Comparison of ENCODE assay signal across 19 cellular contexts in the genomic region with DNA sequence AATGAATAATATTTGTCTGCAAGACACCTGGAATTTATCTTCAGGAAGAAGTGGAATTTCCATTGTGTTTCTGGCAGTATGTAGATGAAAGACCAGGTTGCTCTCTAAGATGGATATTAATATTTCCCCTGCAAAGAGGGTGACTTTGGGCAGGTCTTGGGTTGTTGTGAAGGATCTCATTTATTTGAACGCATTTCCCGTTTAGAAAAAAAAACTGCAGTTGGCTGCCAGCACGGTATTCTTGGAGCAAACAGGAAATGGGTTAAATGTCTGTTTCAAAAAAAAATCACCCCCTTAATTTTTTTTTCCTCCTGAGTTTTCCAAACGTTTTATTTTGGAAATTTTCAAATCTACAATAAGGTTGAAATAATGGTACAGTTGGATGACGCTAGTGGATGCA. TPM values are rescaled to one million over a fixed set of nuclear protein-coding genes. Genes with fewer than 3 reads are reported as not detected.
DNase-seq lines count a peak whose midpoint lies in the region; ATAC-seq, FAIRE-seq and TF ChIP-seq lines count a peak whose summit lies in the region.
"Had no signal": no experiment of that assay in that cellular context is flagged by ENCODE, and none has a peak within 500 bp of the region (broad histone marks: within the 10 kb centered on the region; RNA-seq: fewer than 3 reads in every experiment).

No MANE protein-coding gene starts in this region.

- no peaks in the 10 kb centered on the region for H3K27me3 Mint-ChIP-seq in activated CD8-positive, alpha-beta T cell treated with anti-CD3 and anti-CD28 coated beads for 36 hours
- H3K27me3 Mint-ChIP-seq in naive B cell = no peaks in the 10 kb centered on the region

- H3K9me3 Mint-ChIP-seq in activated CD8-positive, alpha-beta T cell treated with anti-CD3 and anti-CD28 coated beads for 36 hours = no peaks in the 10 kb centered on the region
- H3K9me3 Mint-ChIP-seq in naive B cell = no peaks in the 10 kb centered on the region

- H4K20me1 ChIP-seq in BLaER1 treated with 17β-estradiol and CSF1 and Interleukin-3, amounts not matched to agents 10 nM and 100 nM = peaks cover 100% of the 10 kb centered on the region in 11 experiments

- H3K4me1 ChIP-seq in A673 (ENCODE audit: insufficient read depth, low read length, poor library complexity, severe bottlenecking) = peaks cover 43% of the 10 kb centered on the region
- H3K4me1 ChIP-seq in BLaER1 treated with 17β-estradiol and CSF1 and Interleukin-3, amounts not matched to agents 10 nM and 100 nM = peaks cover 53 to 66% (median 57%) of the 10 kb centered on the region in 10 experiments

- peaks cover 47% of the 10 kb centered on the region for H3K36me3 ChIP-seq in A673 (ENCODE audit: insufficient read depth, low read length, poor library complexity, severe bottlenecking)
- H3K36me3 ChIP-seq in BLaER1 treated with 17β-estradiol and CSF1 and Interleukin-3, amounts not matched to agents 10 nM and 100 nM = peaks cover 58 to 100% (median 93%) of the 10 kb centered on the region in 11 experiments

- no peak for TF ChIP-seq CTCF in A673 (conservative IDR thresholded peaks at IDR 0.05; ENCODE audit: low read depth, low read length)
- no peak for TF ChIP-seq CTCF in activated CD8-positive, alpha-beta T cell treated with anti-CD3 and anti-CD28 coated beads for 36 hours (IDR thresholded peaks at IDR 0.05)

- POLR2A ChIA-PET in A673 (lab: Charles Lee; ENCODE audit: low non-redundant PET) = no interaction called here
- POLR2A ChIA-PET in activated CD8-positive, alpha-beta T cell treated with anti-CD3 and anti-CD28 coated beads for 36 hours (lab: Charles Lee) = interaction anchor here (1.4 to 1.9 kb wide), 3 partner anchors 10 to 14 kb away, joined by 3 to 7 read pairs (median 5); partner anchors contain the start of gene EIF4H

- H3K9ac ChIP-seq in BLaER1 treated with 17β-estradiol and CSF1 and Interleukin-3, amounts not matched to agents 10 nM and 100 nM = peak overlapping the region in 7 of 11 experiments; percentile 2 to 42 (median 34); a peak in 8 of 22 replicates

- H3K4me3 ChIP-seq in A673 (ENCODE audit: low read depth, low read length, poor library complexity, severe bottlenecking) = no peak overlapping the region
- H3K4me3 ChIP-seq in BLaER1 treated with 17β-estradiol and CSF1 and Interleukin-3, amounts not matched to agents 10 nM and 100 nM = no peak overlapping the region

- intact Hi-C loops in A673 (cut with micrococcal nuclease; ENCODE audit: unreplicated experiment) = loop anchor here (5.0 kb wide), 1 partner anchor 118 kb away; no protein-coding TSS in a partner anchor
- intact Hi-C loops in activated CD8-positive, alpha-beta T cell treated with anti-CD3 and anti-CD28 coated beads for 36 hours (cut with micrococcal nuclease) = no loop called here

- peak overlapping the region; percentile 59 for H3K27ac Mint-ChIP-seq in activated CD8-positive, alpha-beta T cell treated with anti-CD3 and anti-CD28 coated beads for 36 hours
- H3K27ac Mint-ChIP-seq in naive B cell = peak overlapping the region in 4 of 6 donors; percentile 28 to 59 (median 50)

- H3K9me3 ChIP-seq in A673 (ENCODE audit: low read depth, low read length, poor library complexity, severe bottlenecking) = no peaks in the 10 kb centered on the region
- no peaks in the 10 kb centered on the region for H3K9me3 ChIP-seq in BLaER1 treated with 17β-estradiol and CSF1 and Interleukin-3, amounts not matched to agents 10 nM and 100 nM (replicated peaks in 1 of 11)

- peaks cover 79% of the 10 kb centered on the region for H3K36me3 Mint-ChIP-seq in activated CD8-positive, alpha-beta T cell treated with anti-CD3 and anti-CD28 coated beads for 36 hours (ENCODE audit: low read depth)
- peaks cover 14 to 17% of the 10 kb centered on the region in 2 donors for H3K36me3 Mint-ChIP-seq in naive B cell

- H3K27me3 ChIP-seq in A673 (replicated peaks; ENCODE audit: insufficient read depth, low read depth, low read length, poor library complexity) = no peaks in the 10 kb centered on the region
- H3K27me3 ChIP-seq in BLaER1 treated with 17β-estradiol and CSF1 and Interleukin-3, amounts not matched to agents 10 nM and 100 nM = no peaks in the 10 kb centered on the region

- no peak for ATAC-seq in activated CD8-positive, alpha-beta T cell treated with anti-CD3 and anti-CD28 coated beads for 36 hours
- ATAC-seq in naive B cell (ENCODE audit: low read depth in 2 of 2) = no peak
- ATAC-seq in GM18858 (IDR thresholded peaks at IDR 0.05; ENCODE audit: unreplicated experiment) = no peak
- no peak for ATAC-seq in GM19395 (IDR thresholded peaks at IDR 0.05; ENCODE audit: unreplicated experiment)

- DNase-seq in A673 (ENCODE audit: low spot score) = no peak
- DNase-seq in activated CD8-positive, alpha-beta T cell treated with anti-CD3 and anti-CD28 coated beads for 36 hours = no peak
- no peak for DNase-seq in naive B cell
- no peak for DNase-seq in RPMI8226
- no peak for DNase-seq in GM19239 (ENCODE audit: insufficient read length, low spot score)
- DNase-seq: activated naive CD4-positive, alpha-beta T cell; effector memory CD4-positive, alpha-beta T cell; foreskin melanocyte; H7; mammary epithelial cell; NCI-H1092 treated with DMSO at 0.1 percent for 48 hours; NCI-H2171; stimulated activated naive CD4-positive, alpha-beta T cell treated with Interleukin-2 at 50 U/mL for 16 hours; T-helper 9 cell had no signal

- H3K27ac ChIP-seq in A673 (ENCODE audit: low read depth, low read length, poor library complexity, severe bottlenecking) = peak overlapping the region; percentile 22
- peak overlapping the region in 1 of 11 experiments; percentile 13; a peak in 2 of 22 replicates for H3K27ac ChIP-seq in BLaER1 treated with 17β-estradiol and CSF1 and Interleukin-3, amounts not matched to agents 10 nM and 100 nM

- peak overlapping the region; percentile 49 to 79 (median 66) for H3K4me2 ChIP-seq in BLaER1 treated with 17β-estradiol and CSF1 and Interleukin-3, amounts not matched to agents 10 nM and 100 nM

- H3K4me3 Mint-ChIP-seq in activated CD8-positive, alpha-beta T cell treated with anti-CD3 and anti-CD28 coated beads for 36 hours = no peak overlapping the region
- H3K4me3 Mint-ChIP-seq in naive B cell = peak overlapping the region in 5 of 8 donors; percentile 31 to 59 (median 38)
- H3K4me3 Mint-ChIP-seq: CD14-positive monocyte had no signal

- BruUV-seq in A673 (replicated peaks; lab: Mats Ljungman, UMichigan) = no TSS peak

- peaks cover 61% of the 10 kb centered on the region for H3K4me1 Mint-ChIP-seq in activated CD8-positive, alpha-beta T cell treated with anti-CD3 and anti-CD28 coated beads for 36 hours (ENCODE audit: low read depth)
- peaks cover 60 to 81% (median 78%) of the 10 kb centered on the region in 3 donors for H3K4me1 Mint-ChIP-seq in naive B cell

- CTCF ChIA-PET in A673 (lab: Charles Lee) = no interaction called here
- CTCF ChIA-PET in activated CD8-positive, alpha-beta T cell treated with anti-CD3 and anti-CD28 coated beads for 36 hours (lab: Charles Lee) = interaction anchor here (1.6 kb wide), 1 partner anchor 21 kb away, joined by 5 read pairs; no protein-coding TSS in a partner anchor

- FAIRE-seq in GM19239 (lab: Jason Lieb, UNC) = no peak
- FAIRE-seq: bronchial epithelial cell had no signal

RNA-seq across cellular contexts. Expression of gene EIF4H, which starts 11.5 kb away (rescaled TPM):
- total RNA-seq in A673 (2021) = 432 and 453 TPM in 2 replicates
- total RNA-seq in activated CD8-positive, alpha-beta T cell treated with anti-CD3 and anti-CD28 coated beads for 36 hours = 100 to 1,000 TPM; 461 to 464 TPM
- 100 to 1,000 TPM; 185 to 247 (median 209) TPM for polyA plus RNA-seq in naive B cell (ENCODE audit: low read depth in 6 of 6)

RNA-seq across cellular contexts. Expression of gene LAT2, which starts 24.2 kb away (rescaled TPM):
- 0.28 and 0.58 TPM in 2 replicates for total RNA-seq in A673 (2021)
- 1 to 10 TPM; 2.4 to 3.2 TPM for total RNA-seq in activated CD8-positive, alpha-beta T cell treated with anti-CD3 and anti-CD28 coated beads for 36 hours
- polyA plus RNA-seq in naive B cell (ENCODE audit: low read depth in 6 of 6) = 100 to 1,000 TPM; 394 to 597 (median 466) TPM
